In genomic region chr2:237732070-237732469, GRCh38 we compare ENCODE assay signal across 9 cellular contexts.
DNase-seq lines count a peak whose midpoint lies in the region; ATAC-seq and TF ChIP-seq lines count a peak whose summit lies in the region.
"Had no signal": no experiment of that assay in that cellular context is flagged by ENCODE, and none has a peak within 500 bp of the region (broad histone marks: within the 10 kb centered on the region; RNA-seq: fewer than 3 reads in every experiment).

No MANE protein-coding gene starts in this region.

- in situ Hi-C loops in G401 (cut with HindIII; ENCODE audit: low sequenced_read_pairs), result no loop called here

- H3K27me3 ChIP-seq in neuronal stem cell (ENCODE audit: control insufficient read depth in 3 of 3, insufficient read depth in 3 of 3, low read depth in 1 of 3, low read length in 3 of 3), result no peaks in the 10 kb centered on the region

- H3K27ac ChIP-seq in neuronal stem cell (replicated peaks; ENCODE audit: low read length), result no peak overlapping the region

- no peaks in the 10 kb centered on the region for H3K9me3 Mint-ChIP-seq in stimulated activated naive CD8-positive, alpha-beta T cell treated with anti-CD3 and anti-CD28 coated beads, Interleukin-15, Interleukin-2, amounts not matched to agents 100 ng/mL and 50 ng/mL, for 24 hours
- no peaks in the 10 kb centered on the region for H3K9me3 Mint-ChIP-seq in endothelial cell (ENCODE audit: unreplicated experiment)

- no peak overlapping the region for H3K4ac ChIP-seq in neuronal stem cell (ENCODE audit: low read length)

- no peak overlapping the region for H2AK5ac ChIP-seq in neuronal stem cell (ENCODE audit: low read depth, low read length)

- WGBS in neuronal stem cell (ENCODE audit: extremely low coverage in 2 of 2, insufficient read length in 2 of 2, insufficient replicate concordance in 1 of 2), 2 donors, result no CpG with 5 or more reads among the region's 10 CpGs

- H2BK5ac ChIP-seq in neuronal stem cell (ENCODE audit: low read length), result no peak overlapping the region

- intact Hi-C loops in left colon (cut with DNase I, micrococcal nuclease), result no loop called here

- H2AFZ ChIP-seq in neuronal stem cell (ENCODE audit: low read length), result no peak overlapping the region

- H2BK15ac ChIP-seq in neuronal stem cell (ENCODE audit: low read length), result no peak overlapping the region

- H3K4me1 Mint-ChIP-seq in stimulated activated naive CD8-positive, alpha-beta T cell treated with anti-CD3 and anti-CD28 coated beads, Interleukin-15, Interleukin-2, amounts not matched to agents 100 ng/mL and 50 ng/mL, for 24 hours (ENCODE audit: low read depth), result peaks cover 60% of the 10 kb centered on the region
- peaks cover 55% of the 10 kb centered on the region for H3K4me1 Mint-ChIP-seq in endothelial cell (ENCODE audit: unreplicated experiment)

- no peaks in the 10 kb centered on the region for H3K27me3 Mint-ChIP-seq in stimulated activated naive CD8-positive, alpha-beta T cell treated with anti-CD3 and anti-CD28 coated beads, Interleukin-15, Interleukin-2, amounts not matched to agents 100 ng/mL and 50 ng/mL, for 24 hours
- H3K27me3 Mint-ChIP-seq in endothelial cell (ENCODE audit: unreplicated experiment), result peaks cover 5% of the 10 kb centered on the region

- TF ChIP-seq CTCF in endothelial cell (IDR thresholded peaks at IDR 0.05; ENCODE audit: unreplicated experiment), result no peak

- H3K23ac ChIP-seq in neuronal stem cell (ENCODE audit: low read depth, low read length, poor library complexity), result peak overlapping the region; percentile 49

- no peak overlapping the region for H3K4me2 ChIP-seq in neuronal stem cell (ENCODE audit: insufficient read depth, low read length, poor library complexity, severe bottlenecking)

- H4K8ac ChIP-seq in neuronal stem cell (ENCODE audit: low read depth, low read length), result no peak overlapping the region

- peak overlapping the region; percentile 47 for H3K4me3 Mint-ChIP-seq in stimulated activated naive CD8-positive, alpha-beta T cell treated with anti-CD3 and anti-CD28 coated beads, Interleukin-15, Interleukin-2, amounts not matched to agents 100 ng/mL and 50 ng/mL, for 24 hours
- no peak overlapping the region for H3K4me3 Mint-ChIP-seq in endothelial cell (ENCODE audit: unreplicated experiment)

- H3K4me1 ChIP-seq in neuronal stem cell (ENCODE audit: control insufficient read depth in 2 of 2, insufficient read depth in 1 of 2, low read depth in 1 of 2, low read length in 2 of 2), result peaks cover 15 to 30% of the 10 kb centered on the region in 2 donors

- no peak for DNase-seq in stimulated activated naive CD8-positive, alpha-beta T cell treated with anti-CD3 and anti-CD28 coated beads, Interleukin-15, Interleukin-2, amounts not matched to agents 100 U/mL and 50 U/mL, for 24 hours
- DNase-seq in endothelial cell (ENCODE audit: low spot score) (no peak), neuronal stem cell (ENCODE audit: low spot score) (no peak), left colon (no peak), ecto neural progenitor cell (ENCODE audit: low spot score) (no peak), G401 (ENCODE audit: low spot score) (no peak), cerebellar nuclear complex (lab: John Stamatoyannopoulos, UW) (no peak)
- DNase-seq: DMS 273 treated with DMSO at 0.1 percent for 48 hours had no signal

- peaks cover 49% of the 10 kb centered on the region for H3K36me3 Mint-ChIP-seq in stimulated activated naive CD8-positive, alpha-beta T cell treated with anti-CD3 and anti-CD28 coated beads, Interleukin-15, Interleukin-2, amounts not matched to agents 100 ng/mL and 50 ng/mL, for 24 hours (ENCODE audit: low read depth)
- H3K36me3 Mint-ChIP-seq in endothelial cell (ENCODE audit: low read depth, unreplicated experiment), result peaks cover 5% of the 10 kb centered on the region

- peak overlapping the region; percentile 64 for H3K27ac Mint-ChIP-seq in stimulated activated naive CD8-positive, alpha-beta T cell treated with anti-CD3 and anti-CD28 coated beads, Interleukin-15, Interleukin-2, amounts not matched to agents 100 ng/mL and 50 ng/mL, for 24 hours
- peak overlapping the region; percentile 73 for H3K27ac Mint-ChIP-seq in endothelial cell (ENCODE audit: unreplicated experiment)

- no peak overlapping the region for H4K91ac ChIP-seq in neuronal stem cell (ENCODE audit: low read depth, low read length, poor library complexity)

- ATAC-seq in stimulated activated naive CD8-positive, alpha-beta T cell treated with anti-CD3 and anti-CD28 coated beads, Interleukin-15, Interleukin-2, amounts not matched to agents 100 U/mL and 50 U/mL, for 24 hours, result no peak
- no peak for ATAC-seq in left colon

- no peak overlapping the region for H3K4me3 ChIP-seq in neuronal stem cell (ENCODE audit: low read length in 2 of 2)

- no peak overlapping the region for H3K14ac ChIP-seq in neuronal stem cell (ENCODE audit: low read length)

- H3K9ac ChIP-seq in neuronal stem cell (ENCODE audit: low read depth, low read length, poor library complexity), result no peak overlapping the region

- H3K9me3 ChIP-seq in neuronal stem cell (replicated peaks in 1 of 2; ENCODE audit: control insufficient read depth in 2 of 2, insufficient read depth in 1 of 2, low read depth in 1 of 2, low read length in 2 of 2), result no peaks in the 10 kb centered on the region

- no peak overlapping the region for H2BK120ac ChIP-seq in neuronal stem cell (ENCODE audit: low read depth, low read length)

- H3K18ac ChIP-seq in neuronal stem cell (ENCODE audit: low read length), result peak overlapping the region; percentile 52

- H3K79me1 ChIP-seq in neuronal stem cell (ENCODE audit: low read depth, low read length), result no peaks in the 10 kb centered on the region

- H3K36me3 ChIP-seq in neuronal stem cell (replicated peaks in 1 of 2; ENCODE audit: control insufficient read depth in 2 of 2, insufficient read depth in 2 of 2, low read length in 2 of 2), result peaks cover 0 to 8% of the 10 kb centered on the region in 2 donors

- H2BK12ac ChIP-seq in neuronal stem cell (ENCODE audit: low read length), result no peak overlapping the region
